In genomic region chr4:158534727-158535126, GRCh38 we compare ENCODE assay signal across 1 cellular context.
TF ChIP-seq lines count a peak whose summit lies in the region.

No MANE protein-coding gene starts in this region.

TF ChIP-seq in GM12878, 131 proteins besides CTCF, POLR2A, EP300 and RAD21 (continued from another document):
- no peak for TF ChIP-seq FOS (IDR thresholded peaks at IDR 0.05; ENCODE audit: borderline replicate concordance, extremely low read depth, insufficient read length)
- no peak for TF ChIP-seq NFXL1 (IDR thresholded peaks at IDR 0.05; ENCODE audit: borderline replicate concordance)
- no peak for TF ChIP-seq RFX5 (IDR thresholded peaks at IDR 0.05; ENCODE audit: low read depth, low read length)
- no peak for TF ChIP-seq NR2F1 (conservative IDR thresholded peaks at IDR 0.05)
